9 cellular contexts compared by ENCODE assay signal in the genomic region with DNA sequence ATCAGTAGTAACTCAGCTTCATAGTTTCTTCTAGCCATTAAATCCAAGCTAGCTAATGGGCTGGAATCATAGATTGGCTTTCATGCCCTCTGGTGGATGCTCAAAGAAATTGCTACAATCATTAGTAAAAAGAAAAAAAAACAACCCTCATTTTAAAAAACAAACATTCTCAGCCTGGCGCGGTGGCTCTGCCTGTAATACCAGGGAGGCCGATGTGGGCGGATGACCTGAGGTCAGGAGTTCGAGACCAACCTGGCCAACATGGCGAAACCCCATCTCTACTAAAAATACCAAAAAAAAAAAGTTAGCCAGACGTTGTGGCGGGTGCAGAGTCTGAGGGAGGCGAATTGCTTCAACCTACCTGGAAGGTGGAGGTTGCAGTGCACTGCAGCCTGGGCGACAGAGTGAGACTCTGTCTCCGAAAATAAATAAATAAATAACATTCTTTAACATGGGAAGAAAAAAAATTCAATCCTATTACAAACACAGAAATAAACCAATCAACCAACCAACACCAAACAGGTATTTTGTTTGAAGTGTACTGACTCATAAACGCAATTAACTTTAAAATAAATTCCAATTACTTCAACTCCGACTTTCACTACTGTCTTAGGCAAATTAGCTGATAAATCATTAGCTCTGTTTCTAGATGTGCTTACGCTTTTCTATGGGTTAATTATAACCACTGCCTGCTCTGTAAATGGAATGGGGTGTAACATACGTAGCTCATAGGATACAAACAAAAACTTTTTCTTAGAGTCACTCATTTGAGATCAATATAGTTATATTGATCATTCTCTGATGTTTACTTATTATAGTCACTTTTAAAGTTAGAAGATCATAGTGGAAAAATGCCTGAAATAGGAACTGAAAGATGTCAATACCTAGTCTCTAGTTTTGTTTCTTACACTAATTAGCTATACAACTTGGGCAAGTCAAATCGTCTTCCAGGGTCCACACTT. TPM values are rescaled to one million over a fixed set of nuclear protein-coding genes. Genes with fewer than 3 reads are reported as not detected.
DNase-seq lines count a peak whose midpoint lies in the region; ATAC-seq and TF ChIP-seq lines count a peak whose summit lies in the region.
"Had no signal": no experiment of that assay in that cellular context is flagged by ENCODE, and none has a peak within 500 bp of the region (broad histone marks: within the 10 kb centered on the region; RNA-seq: fewer than 3 reads in every experiment).

No MANE protein-coding gene starts in this region.

- H3K36me3 Mint-ChIP-seq in activated B cell treated with CpG ODN at 0.5 μM for 24 hours (ENCODE audit: low read depth) = no peaks in the 10 kb centered on the region

- no peak overlapping the region for H3K27ac Mint-ChIP-seq in activated B cell treated with CpG ODN at 0.5 μM for 24 hours

- no peaks in the 10 kb centered on the region for H3K4me1 ChIP-seq in suprapubic skin

- H3K27me3 ChIP-seq in BJ (ENCODE audit: control insufficient read depth, insufficient read depth, low read length) = no peaks in the 10 kb centered on the region
- H3K27me3 ChIP-seq in suprapubic skin = no peaks in the 10 kb centered on the region

- peaks cover 3% of the 10 kb centered on the region for H3K4me1 Mint-ChIP-seq in activated B cell treated with CpG ODN at 0.5 μM for 24 hours

- TF ChIP-seq POLR2A in suprapubic skin (IDR thresholded peaks at IDR 0.05) = no peak

- no peaks in the 10 kb centered on the region for H3K27me3 Mint-ChIP-seq in activated B cell treated with CpG ODN at 0.5 μM for 24 hours

- intact Hi-C loops in activated B cell treated with CpG ODN at 0.5 μM for 24 hours (cut with micrococcal nuclease) = loop anchor here (1.0 kb wide), 1 partner anchor 457 kb away; no protein-coding TSS in a partner anchor

- H3K27ac ChIP-seq in suprapubic skin = no peak overlapping the region

- CTCF ChIA-PET in BJ (lab: Yijun Ruan, JAX) (interaction anchor here (0.6 to 4.9 kb wide), 15 partner anchors 12 to 517 kb away, joined by 3 to 41 read pairs (median 4); a partner anchor contains a TSS), activated B cell treated with CpG ODN at 0.5 μM for 24 hours (lab: Charles Lee) (interaction anchor here (1.0 to 1.7 kb wide), 3 partner anchors 15 to 463 kb away, joined by 3 to 6 read pairs (median 3); no protein-coding TSS in a partner anchor)

- POLR2A ChIA-PET in BJ (lab: Charles Lee) (interaction anchor here (0.7 kb wide), 1 partner anchor 48 kb away, joined by 5 read pairs; no protein-coding TSS in a partner anchor), activated B cell treated with CpG ODN at 0.5 μM for 24 hours (lab: Charles Lee) (no interaction called here)

- H3K9me3 ChIP-seq in suprapubic skin = no peaks in the 10 kb centered on the region

- TF ChIP-seq EP300 in suprapubic skin (IDR thresholded peaks at IDR 0.05) = no peak

- ATAC-seq in GM18907 (IDR thresholded peaks at IDR 0.05; ENCODE audit: unreplicated experiment) = peak; percentile 72
- ATAC-seq in HG03097 (IDR thresholded peaks at IDR 0.05; ENCODE audit: low FRiP score, unreplicated experiment) = peak; percentile 53
- no peak for ATAC-seq in activated B cell treated with CpG ODN at 0.5 μM for 24 hours (ENCODE audit: low read depth)

- H3K9me3 Mint-ChIP-seq in activated B cell treated with CpG ODN at 0.5 μM for 24 hours = no peaks in the 10 kb centered on the region

- H3K36me3 ChIP-seq in BJ (ENCODE audit: control insufficient read depth, insufficient read depth, low read length) (no peaks in the 10 kb centered on the region), suprapubic skin (no peaks in the 10 kb centered on the region)

- DNase-seq in BJ (ENCODE audit: low read depth) (no peak), NCI-H2171 treated with DMSO at 0.1 percent for 48 hours (lab: John Stamatoyannopoulos, UW) (peak; percentile 82), activated B cell treated with CpG ODN at 0.5 μM for 24 hours (no peak), ecto neural progenitor cell (ENCODE audit: low spot score) (peak; percentile 66), lung microvascular endothelial cell (ENCODE audit: low read depth in 2 of 2) (peak; percentile 79 to 82), suprapubic skin (ENCODE audit: low spot score in 2 of 2) (no peak)

- H3K4me3 ChIP-seq in BJ (ENCODE audit: low read depth, low read length) (no peak overlapping the region), suprapubic skin (no peak overlapping the region)

- WGBS in suprapubic skin = 29% methylated on average over 16 of the region's 16 CpGs

- H3K4me3 Mint-ChIP-seq in activated B cell treated with CpG ODN at 0.5 μM for 24 hours = peak overlapping the region; percentile 41

- peak; percentile 67 for TF ChIP-seq CTCF in BJ (IDR thresholded peaks at IDR 0.05; ENCODE audit: insufficient read depth, low read depth, low read length)
- TF ChIP-seq CTCF in activated B cell treated with CpG ODN at 0.5 μM for 24 hours (IDR thresholded peaks at IDR 0.05) = no peak
- TF ChIP-seq CTCF in suprapubic skin (IDR thresholded peaks at IDR 0.05) = peak; percentile 58

RNA-seq across cellular contexts. Expression of a gene that starts 24.9 kb away (rescaled TPM):
- not detected in 2 replicates for polyA plus RNA-seq in BJ (2011; rRNA removed)
- polyA minus RNA-seq in BJ (2011; rRNA and poly(A)+ RNA removed) = not detected in 2 replicates
- total RNA-seq in activated B cell treated with CpG ODN at 0.5 μM for 24 hours (not detected in 2 replicates), lung microvascular endothelial cell (not detected in 2 replicates), suprapubic skin (not detected)
- total RNA-seq: urinary bladder had no signal
- polyA plus RNA-seq: urinary bladder had no signal

RNA-seq across cellular contexts. Expression of a gene that starts 36.8 kb away (rescaled TPM):
- polyA plus RNA-seq in BJ (2011; rRNA removed) = not detected in 2 replicates
- not detected in 2 replicates for polyA minus RNA-seq in BJ (2011; rRNA and poly(A)+ RNA removed)
- total RNA-seq in activated B cell treated with CpG ODN at 0.5 μM for 24 hours (not detected in 2 replicates), lung microvascular endothelial cell (not detected in 2 replicates), suprapubic skin (10 to 100 TPM in 1 of 4 donors, 1 to 10 TPM in 3; 1.7 to 12.8 (median 2.1) TPM)

Comparison
In these comparisons a context has a peak if more than half of its experiments do, and no peak if none do; other contexts are left out.
1. DNase-seq: peak in NCI-H2171 treated with DMSO at 0.1 percent for 48 hours (single experiment), ecto neural progenitor cell (single experiment) and lung microvascular endothelial cell (2 of 2); none in BJ (single experiment), activated B cell treated with CpG ODN at 0.5 μM for 24 hours (single experiment) and suprapubic skin (0 of 2).